10 cellular contexts compared by ENCODE assay signal in the genomic region with DNA sequence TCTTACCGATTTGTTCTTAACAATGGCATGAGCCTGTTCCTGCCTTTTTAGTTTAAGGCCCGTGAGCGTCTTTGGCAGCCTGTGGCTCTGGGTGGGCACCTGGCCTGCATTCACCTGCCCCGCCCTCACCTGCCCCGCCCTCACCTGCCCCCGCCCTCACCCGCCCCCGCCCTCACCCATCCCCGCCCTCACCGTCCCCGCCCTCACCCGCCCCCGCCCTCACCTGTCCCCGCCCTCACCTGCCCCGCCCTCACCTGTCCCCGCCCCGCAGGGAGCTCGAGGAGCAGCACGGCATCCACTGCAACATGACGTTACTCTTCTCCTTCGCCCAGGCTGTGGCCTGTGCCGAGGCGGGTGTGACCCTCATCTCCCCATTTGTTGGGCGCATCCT. TPM values are rescaled to one million over a fixed set of nuclear protein-coding genes. Genes with fewer than 3 reads are reported as not detected.
DNase-seq lines count a peak whose midpoint lies in the region; ATAC-seq and TF ChIP-seq lines count a peak whose summit lies in the region.
"Had no signal": no experiment of that assay in that cellular context is flagged by ENCODE, and none has a peak within 500 bp of the region (broad histone marks: within the 10 kb centered on the region; RNA-seq: fewer than 3 reads in every experiment).

No MANE protein-coding gene starts in this region.

- H3K4me1 ChIP-seq in H9 (ENCODE audit: insufficient read depth, low read length) (no peaks in the 10 kb centered on the region), colonic mucosa (peaks cover 3% of the 10 kb centered on the region), neutrophil (ENCODE audit: control insufficient read depth in 1 of 2, insufficient read depth in 1 of 2, low read depth in 1 of 2, low read length in 1 of 2) (peaks cover 6 to 7% of the 10 kb centered on the region in 2 experiments), sigmoid colon (no peaks in the 10 kb centered on the region)

- no peak overlapping the region for H3K14ac ChIP-seq in H9 (ENCODE audit: insufficient read depth, low read length)

- H3K36me3 Mint-ChIP-seq in H9 (ENCODE audit: insufficient read depth in 1 of 3, low read depth in 3 of 3): peaks cover 33 to 81% (median 63%) of the 10 kb centered on the region in 3 experiments; a peak in 6 of 7 replicates

- no peak overlapping the region for H2AFZ ChIP-seq in H9 (ENCODE audit: low read length)

- peak overlapping the region in 1 of 2 experiments; percentile 20; a peak in 1 of 5 replicates for H3K4me3 Mint-ChIP-seq in H9
- H3K4me3 Mint-ChIP-seq: activated naive CD4-positive, alpha-beta T cell treated with anti-CD3 and anti-CD28 coated beads for 36 hours had no signal

- H3K9me3 ChIP-seq in H9 (ENCODE audit: control insufficient read depth, low read depth, low read length): no peaks in the 10 kb centered on the region
- no peaks in the 10 kb centered on the region for H3K9me3 ChIP-seq in colonic mucosa
- H3K9me3 ChIP-seq in neutrophil: peaks cover 19% of the 10 kb centered on the region
- H3K9me3 ChIP-seq in sigmoid colon: no peaks in the 10 kb centered on the region

- no peak overlapping the region for H3K4ac ChIP-seq in H9 (ENCODE audit: low read depth, low read length)

- TF ChIP-seq CTCF in H9 (conservative IDR thresholded peaks at IDR 0.05) (no peak), colonic mucosa (IDR thresholded peaks at IDR 0.05) (no peak), neutrophil (IDR thresholded peaks at IDR 0.05) (no peak), sigmoid colon (IDR thresholded peaks at IDR 0.05) (no peak)

- H3K18ac ChIP-seq in H9 (ENCODE audit: insufficient read length, low read depth, low read length): no peak overlapping the region

- no peaks in the 10 kb centered on the region for H4K20me1 ChIP-seq in H9 (ENCODE audit: control insufficient read depth, insufficient read depth, insufficient read length)

- no peak overlapping the region for H2BK120ac ChIP-seq in H9 (ENCODE audit: low read depth, low read length, poor library complexity, severe bottlenecking)

- TF ChIP-seq POLR2A in sigmoid colon (IDR thresholded peaks at IDR 0.05): no peak

- ATAC-seq in HG03520 (IDR thresholded peaks at IDR 0.05; ENCODE audit: unreplicated experiment) (no peak), GM19463 (IDR thresholded peaks at IDR 0.05; ENCODE audit: unreplicated experiment) (no peak)

- no peak overlapping the region for H2BK20ac ChIP-seq in H9 (ENCODE audit: low read depth, low read length, poor library complexity, severe bottlenecking)

- no peaks in the 10 kb centered on the region for H3K79me1 ChIP-seq in H9 (ENCODE audit: insufficient read depth, low read depth, low read length, poor library complexity, severe bottlenecking)

- no peak overlapping the region for H2BK12ac ChIP-seq in H9 (ENCODE audit: insufficient read length, low read depth, low read length)

- H3K23ac ChIP-seq in H9 (ENCODE audit: insufficient read length, low read depth, low read length): no peak overlapping the region

- no peaks in the 10 kb centered on the region for H3K79me2 ChIP-seq in H9 (ENCODE audit: insufficient read depth, low read length)

- H3K4me2 ChIP-seq in H9 (ENCODE audit: insufficient read depth, insufficient read length, low read length): no peak overlapping the region

- no peak overlapping the region for H2BK15ac ChIP-seq in H9 (ENCODE audit: low read depth, low read length)

- peak overlapping the region in 2 of 3 experiments; percentile 64 to 94; a peak in 3 of 7 replicates for H3K27ac Mint-ChIP-seq in H9
- H3K27ac Mint-ChIP-seq: activated naive CD4-positive, alpha-beta T cell treated with anti-CD3 and anti-CD28 coated beads for 36 hours had no signal

- H3K9me3 Mint-ChIP-seq in H9: no peaks in the 10 kb centered on the region
- H3K9me3 Mint-ChIP-seq: activated naive CD4-positive, alpha-beta T cell treated with anti-CD3 and anti-CD28 coated beads for 36 hours had no signal

- H3K9ac ChIP-seq in H9 (ENCODE audit: extremely low read depth, insufficient read length, low read length) (no peak overlapping the region), colonic mucosa (ENCODE audit: low read depth in 2 of 2, low read length in 2 of 2) (peak overlapping the region in 1 of 2 donors; percentile 63)

- H3K4me1 Mint-ChIP-seq in H9: peaks cover 11 to 15% of the 10 kb centered on the region in 2 experiments

- intact Hi-C loops in colonic mucosa (cut with DNase I) (no loop called here), sigmoid colon (cut with DNase I) (no loop called here)

- H4K91ac ChIP-seq in H9 (ENCODE audit: insufficient read length, low read depth, low read length): no peak overlapping the region

- no peak overlapping the region for H3K56ac ChIP-seq in H9 (ENCODE audit: insufficient read length, low read depth, low read length)

- H3K36me3 ChIP-seq in colonic mucosa (peaks cover 17% of the 10 kb centered on the region), neutrophil (peaks cover 88% of the 10 kb centered on the region), sigmoid colon (peaks cover 20 to 92% (median 45%) of the 10 kb centered on the region in 4 donors)

- no CpG with 5 or more reads among the region's 24 CpGs for WGBS in H9 (ENCODE audit: extremely low coverage, insufficient read length, low lambda C conversion rate)
- WGBS in sigmoid colon, 2 donors: 22 to 76% methylated on average over 24 of the region's 24 CpGs

- H3K27ac ChIP-seq in H9 (ENCODE audit: insufficient read length, low read depth, low read length): no peak overlapping the region
- no peak overlapping the region for H3K27ac ChIP-seq in colonic mucosa
- peak overlapping the region; percentile 59 for H3K27ac ChIP-seq in neutrophil
- no peak overlapping the region for H3K27ac ChIP-seq in sigmoid colon

- no peak overlapping the region for H2BK5ac ChIP-seq in H9 (ENCODE audit: insufficient read length, low read length)

- peak overlapping the region; percentile 36 for H4K5ac ChIP-seq in H9 (ENCODE audit: insufficient read length, low read depth, low read length)

- H4K8ac ChIP-seq in H9 (replicated peaks; ENCODE audit: insufficient read length, low read depth, low read length): no peak overlapping the region

- no peak overlapping the region for H3T11ph ChIP-seq in H9 (ENCODE audit: low read length)

- DNase-seq in H9: peak; percentile 76
- DNase-seq in NCI-H510A (lab: John Stamatoyannopoulos, UW): peak; percentile 48
- peak; percentile 68 for DNase-seq in colonic mucosa
- DNase-seq in NOMO-1 treated with DMSO at 0.1 percent for 48 hours (lab: John Stamatoyannopoulos, UW; ENCODE audit: unreplicated experiment): no peak
- no peak for DNase-seq in sigmoid colon
- DNase-seq: activated naive CD4-positive, alpha-beta T cell treated with anti-CD3 and anti-CD28 coated beads for 36 hours; SIG-M5 had no signal

- no peak overlapping the region for H2AK5ac ChIP-seq in H9 (ENCODE audit: insufficient read length, low read length)

- H3K23me2 ChIP-seq in H9 (ENCODE audit: insufficient read length, low read depth, low read length, poor library complexity, severe bottlenecking): no peaks in the 10 kb centered on the region

- no peaks in the 10 kb centered on the region for H3K27me3 Mint-ChIP-seq in H9 (ENCODE audit: low read depth)

- no peak overlapping the region for H3K4me3 ChIP-seq in colonic mucosa
- H3K4me3 ChIP-seq in neutrophil (ENCODE audit: low read depth in 1 of 2, low read length in 1 of 2): no peak overlapping the region
- no peak overlapping the region for H3K4me3 ChIP-seq in sigmoid colon

- no peaks in the 10 kb centered on the region for H3K27me3 ChIP-seq in H9 (ENCODE audit: insufficient read depth, low read length)
- H3K27me3 ChIP-seq in colonic mucosa: no peaks in the 10 kb centered on the region
- H3K27me3 ChIP-seq in neutrophil: no peaks in the 10 kb centered on the region
- no peaks in the 10 kb centered on the region for H3K27me3 ChIP-seq in sigmoid colon

- TF ChIP-seq EP300 in sigmoid colon (IDR thresholded peaks at IDR 0.05): no peak

RNA-seq across cellular contexts. Expression of a gene that starts 14.2 kb away (rescaled TPM):
- 51.5 and 60.0 TPM in 2 replicates for total RNA-seq in H9 (2021)
- total RNA-seq in colonic mucosa: 10 to 100 TPM; 39.9 to 84.9 TPM
- 10 to 100 TPM in 3 of 4 donors, 1 to 10 TPM in 1; 6.7 to 26.3 (median 14.9) TPM for total RNA-seq in sigmoid colon
- polyA plus RNA-seq in sigmoid colon: 10 to 100 TPM in 2 of 3 donors, 1 to 10 TPM in 1; 7.8 to 55.9 (median 40.0) TPM

RNA-seq across cellular contexts. Expression of a gene that starts 15.8 kb away (rescaled TPM):
- total RNA-seq in H9 (2021): 268 and 300 TPM in 2 replicates
- total RNA-seq in colonic mucosa: 100 to 1,000 TPM; 195 to 274 TPM
- total RNA-seq in sigmoid colon: 100 to 1,000 TPM in 2 of 4 donors, 10 to 100 TPM in 2; 94.6 to 133 (median 108) TPM
- 100 to 1,000 TPM; 142 to 177 (median 170) TPM for polyA plus RNA-seq in sigmoid colon

RNA-seq across cellular contexts. Expression of a gene that starts 26.8 kb away (rescaled TPM):
- total RNA-seq in H9 (2021): 0.81 and 0.86 TPM in 2 replicates
- total RNA-seq in colonic mucosa: under 1 TPM; 0.35 to 0.40 TPM
- total RNA-seq in sigmoid colon: 1 to 10 TPM; 1.8 to 3.6 (median 2.6) TPM
- 1 to 10 TPM in 1 of 3 donors, not detected in 2; 2.0 TPM for polyA plus RNA-seq in sigmoid colon

RNA-seq across cellular contexts. Expression of a gene that starts 35.0 kb away (rescaled TPM):
- total RNA-seq in H9 (2021) (51.9 and 54.6 TPM in 2 replicates), colonic mucosa (10 to 100 TPM; 31.8 to 37.7 TPM), sigmoid colon (1 to 10 TPM; 3.8 to 7.2 (median 5.4) TPM)
- 10 to 100 TPM in 1 of 3 donors, 1 to 10 TPM in 2; 7.8 to 26.4 (median 9.7) TPM for polyA plus RNA-seq in sigmoid colon

RNA-seq across cellular contexts. Expression of a gene that starts 42.0 kb away (rescaled TPM):
- 25.3 and 26.6 TPM in 2 replicates for total RNA-seq in H9 (2021)
- total RNA-seq in colonic mucosa: 10 to 100 TPM; 17.7 to 47.5 TPM
- total RNA-seq in sigmoid colon: 10 to 100 TPM in 2 of 4 donors, 1 to 10 TPM in 2; 6.7 to 26.6 (median 11.4) TPM
- polyA plus RNA-seq in sigmoid colon: 10 to 100 TPM in 1 of 3 donors, 1 to 10 TPM in 2; 4.9 to 28.8 (median 6.0) TPM

Comparison
In these comparisons a context has a peak if more than half of its experiments do, and no peak if none do; other contexts are left out.
1. DNase-seq: peak in H9 (single experiment), NCI-H510A (single experiment) and colonic mucosa (single experiment); none in NOMO-1 treated with DMSO at 0.1 percent for 48 hours (single experiment) and sigmoid colon (single experiment).